In genomic region chr3:171967932-171968678, GRCh38 we compare ENCODE assay signal across 11 cellular contexts.
DNase-seq lines count a peak whose midpoint lies in the region; ATAC-seq and TF ChIP-seq lines count a peak whose summit lies in the region.
"Had no signal": no experiment of that assay in that cellular context is flagged by ENCODE, and none has a peak within 500 bp of the region (broad histone marks: within the 10 kb centered on the region; RNA-seq: fewer than 3 reads in every experiment).

No MANE protein-coding gene starts in this region.

- peaks cover 5% of the 10 kb centered on the region for H3K9me3 Mint-ChIP-seq in progenitor cell of endocrine pancreas (ENCODE audit: low read depth)

- no peak overlapping the region for H2AFZ ChIP-seq in PC-3 (ENCODE audit: low read length)
- H2AFZ ChIP-seq in fibroblast of lung (ENCODE audit: low read length) = no peak overlapping the region
- H2AFZ ChIP-seq in mesenchymal stem cell (ENCODE audit: low read depth, low read length) = no peak overlapping the region

- peak overlapping the region; percentile 84 to 95 for H3K18ac ChIP-seq in mesenchymal stem cell (ENCODE audit: low read depth in 1 of 2, low read length in 2 of 2)

- H3K9ac ChIP-seq in PC-3 (ENCODE audit: low read length) = no peak overlapping the region
- no peak overlapping the region for H3K9ac ChIP-seq in fibroblast of lung (ENCODE audit: insufficient read depth, low read length)
- peak overlapping the region; percentile 82 for H3K9ac ChIP-seq in mesenchymal stem cell (ENCODE audit: low read length)

- CTCF ChIA-PET in PC-3 (lab: Charles Lee) = no interaction called here

- no peak overlapping the region for H3K4me3 Mint-ChIP-seq in progenitor cell of endocrine pancreas (ENCODE audit: low read depth)
- H3K4me3 Mint-ChIP-seq: B cell had no signal

- H4K8ac ChIP-seq in mesenchymal stem cell (ENCODE audit: low read length) = peak overlapping the region; percentile 69

- H3K14ac ChIP-seq in mesenchymal stem cell (ENCODE audit: low read length in 2 of 2) = peak overlapping the region in 1 of 2 experiments; percentile 90

- no peaks in the 10 kb centered on the region for H3K36me3 Mint-ChIP-seq in progenitor cell of endocrine pancreas (ENCODE audit: insufficient read depth)

- DNase-seq in AG20443 (ENCODE audit: low spot score) (peak; percentile 20), PC-3 (peak; percentile 18), fibroblast of lung (ENCODE audit: low read depth in 2 of 2) (peak; percentile 82 to 99), mesenchymal stem cell (peak; percentile 63), lower leg skin (ENCODE audit: low spot score in 2 of 2) (no peak), NCI-H146 (lab: John Stamatoyannopoulos, UW) (no peak), progenitor cell of endocrine pancreas (ENCODE audit: low spot score, unreplicated experiment) (no peak)
- DNase-seq: esophagus squamous epithelium, tibial artery had no signal

- peak overlapping the region; percentile 93 to 100 for H2BK12ac ChIP-seq in mesenchymal stem cell (ENCODE audit: low read length in 2 of 2)

- no peak overlapping the region for H3K27ac Mint-ChIP-seq in progenitor cell of endocrine pancreas
- H3K27ac Mint-ChIP-seq: B cell had no signal

- H3K27ac ChIP-seq in PC-3 (ENCODE audit: low read length) (peak overlapping the region; percentile 70), fibroblast of lung (ENCODE audit: insufficient read depth, low read length) (peak overlapping the region; percentile 42), mesenchymal stem cell (ENCODE audit: low read length, poor library complexity, severe bottlenecking) (no peak overlapping the region)

- no peak overlapping the region for H2BK5ac ChIP-seq in mesenchymal stem cell (ENCODE audit: low read depth, low read length, poor library complexity, severe bottlenecking)

- peak; percentile 8 for ATAC-seq in PC-3
- ATAC-seq in HG03139 (IDR thresholded peaks at IDR 0.05; ENCODE audit: unreplicated experiment) = no peak

- no peaks in the 10 kb centered on the region for H3K79me2 ChIP-seq in PC-3 (ENCODE audit: low read length)
- no peaks in the 10 kb centered on the region for H3K79me2 ChIP-seq in fibroblast of lung (ENCODE audit: control insufficient read depth, insufficient read depth, low read length)

- peak overlapping the region; percentile 64 to 98 for H3K4ac ChIP-seq in mesenchymal stem cell (ENCODE audit: low read depth in 1 of 2, low read length in 2 of 2)

- no peak for TF ChIP-seq POLR2A in lower leg skin (IDR thresholded peaks at IDR 0.05)

- TF ChIP-seq CTCF in PC-3 (conservative IDR thresholded peaks at IDR 0.05; ENCODE audit: low read depth, low read length) (no peak), fibroblast of lung (conservative IDR thresholded peaks at IDR 0.05 in 1 of 2, IDR thresholded peaks at IDR 0.05 in 1 of 2; ENCODE audit: low read depth in 1 of 2, low read length in 2 of 2) (no peak), lower leg skin (IDR thresholded peaks at IDR 0.05) (no peak), progenitor cell of endocrine pancreas (IDR thresholded peaks at IDR 0.05; ENCODE audit: unreplicated experiment) (no peak)

- no peaks in the 10 kb centered on the region for H3K27me3 Mint-ChIP-seq in progenitor cell of endocrine pancreas

- 76% methylated on average over 7 of the region's 9 CpGs for WGBS in mesenchymal stem cell
- WGBS in lower leg skin, 2 donors = 60 to 67% methylated on average over 9 of the region's 9 CpGs

- H2BK15ac ChIP-seq in mesenchymal stem cell (ENCODE audit: low read depth, poor library complexity, severe bottlenecking) = no peak overlapping the region

- POLR2A ChIA-PET in PC-3 (lab: Charles Lee; ENCODE audit: unreplicated experiment) = no interaction called here

- intact Hi-C loops in PC-3 (cut with micrococcal nuclease) (loop anchor here (1.0 to 10.0 kb wide), 5 partner anchors 17 to 337 kb away; partner anchors contain the start of gene PLD1), lower leg skin (cut with DNase I; ENCODE audit: low total_unique reads) (no loop called here)

- H3K23ac ChIP-seq in mesenchymal stem cell (ENCODE audit: low read length in 2 of 2) = peak overlapping the region in 1 of 2 experiments; percentile 77

- H4K91ac ChIP-seq in mesenchymal stem cell (ENCODE audit: low read length) = peak overlapping the region; percentile 80

- H3K4me2 ChIP-seq in PC-3 (ENCODE audit: low read length) (peak overlapping the region; percentile 32), fibroblast of lung (ENCODE audit: extremely low read depth, insufficient read depth, low read length) (no peak overlapping the region), mesenchymal stem cell (ENCODE audit: low read length, poor library complexity, severe bottlenecking) (no peak overlapping the region)

- no TSS peak for BruUV-seq in PC-3 (replicated peaks; lab: Mats Ljungman, UMichigan)

- no peaks in the 10 kb centered on the region for H3K9me2 ChIP-seq in PC-3 (replicated peaks; ENCODE audit: low read length)

- no peaks in the 10 kb centered on the region for H3K27me3 ChIP-seq in PC-3 (ENCODE audit: low read length)
- H3K27me3 ChIP-seq in fibroblast of lung (ENCODE audit: control insufficient read depth, insufficient read depth, low read length) = no peaks in the 10 kb centered on the region
- H3K27me3 ChIP-seq in mesenchymal stem cell (ENCODE audit: control insufficient read depth in 1 of 2, insufficient read depth in 1 of 2, low read length in 2 of 2) = no peaks in the 10 kb centered on the region
- H3K27me3 ChIP-seq: esophagus squamous epithelium, tibial artery had no signal

- H3K9me3 ChIP-seq in PC-3 (ENCODE audit: low read length) = no peaks in the 10 kb centered on the region
- H3K9me3 ChIP-seq in fibroblast of lung (ENCODE audit: control insufficient read depth, insufficient read depth, low read depth, low read length) = no peaks in the 10 kb centered on the region
- no peaks in the 10 kb centered on the region for H3K9me3 ChIP-seq in mesenchymal stem cell (ENCODE audit: control insufficient read depth, low read length)
- H3K9me3 ChIP-seq: esophagus squamous epithelium, tibial artery had no signal

- H3K36me3 ChIP-seq in PC-3 (ENCODE audit: low read depth, low read length) = no peaks in the 10 kb centered on the region
- H3K36me3 ChIP-seq in fibroblast of lung (ENCODE audit: control insufficient read depth, insufficient read depth, low read length) = no peaks in the 10 kb centered on the region
- H3K36me3 ChIP-seq in mesenchymal stem cell (ENCODE audit: control insufficient read depth in 1 of 2, insufficient read depth in 2 of 2, low read depth in 1 of 2, low read length in 2 of 2) = no peaks in the 10 kb centered on the region
- H3K36me3 ChIP-seq: esophagus squamous epithelium, tibial artery had no signal

- H3K4me3 ChIP-seq in PC-3 (ENCODE audit: low read length) (no peak overlapping the region), fibroblast of lung (replicated peaks in 1 of 4; ENCODE audit: control extremely low read depth in 1 of 4, insufficient read depth in 1 of 4, low read depth in 3 of 4, low read length in 4 of 4) (no peak overlapping the region), mesenchymal stem cell (ENCODE audit: insufficient read depth in 1 of 2, low read depth in 1 of 2, low read length in 2 of 2) (peak overlapping the region in 1 of 2 experiments; percentile 1), lower leg skin (ENCODE audit: low read depth, poor library complexity, severe bottlenecking) (no peak overlapping the region)
- H3K4me3 ChIP-seq: tibial artery had no signal

- H2BK120ac ChIP-seq in mesenchymal stem cell (ENCODE audit: low read depth, low read length) = peak overlapping the region; percentile 51

- peaks cover 17% of the 10 kb centered on the region for H3K4me1 Mint-ChIP-seq in progenitor cell of endocrine pancreas (ENCODE audit: low read depth)
- H3K4me1 Mint-ChIP-seq: B cell had no signal

- no peak overlapping the region for H2AK5ac ChIP-seq in mesenchymal stem cell (ENCODE audit: low read length, severe bottlenecking)

- H4K20me1 ChIP-seq in PC-3 (ENCODE audit: low read length) (no peaks in the 10 kb centered on the region), fibroblast of lung (ENCODE audit: control insufficient read depth, extremely low read depth, insufficient read depth, low read length) (no peaks in the 10 kb centered on the region)

- no peaks in the 10 kb centered on the region for H3K79me1 ChIP-seq in mesenchymal stem cell (replicated peaks; ENCODE audit: low read length, poor library complexity, severe bottlenecking)

- no peaks in the 10 kb centered on the region for H3F3A ChIP-seq in PC-3 (ENCODE audit: low read length, unreplicated experiment)

- peaks cover 24% of the 10 kb centered on the region for H3K4me1 ChIP-seq in PC-3 (ENCODE audit: insufficient read depth, low read length)
- H3K4me1 ChIP-seq in fibroblast of lung (ENCODE audit: control insufficient read depth, extremely low read depth, insufficient read depth, low read length) = peaks cover 15% of the 10 kb centered on the region
- H3K4me1 ChIP-seq in mesenchymal stem cell (ENCODE audit: control insufficient read depth, insufficient read depth, low read depth, low read length) = peaks cover 1% of the 10 kb centered on the region

Comparison
In these comparisons a context has a peak if more than half of its experiments do, and no peak if none do; other contexts are left out.
1. DNase-seq: peak in AG20443 (single experiment), PC-3 (single experiment), fibroblast of lung (2 of 2) and mesenchymal stem cell (single experiment); none in lower leg skin (0 of 2), NCI-H146 (single experiment) and progenitor cell of endocrine pancreas (single experiment).